Comparison of ENCODE assay signal across 12 cellular contexts in the genomic region with DNA sequence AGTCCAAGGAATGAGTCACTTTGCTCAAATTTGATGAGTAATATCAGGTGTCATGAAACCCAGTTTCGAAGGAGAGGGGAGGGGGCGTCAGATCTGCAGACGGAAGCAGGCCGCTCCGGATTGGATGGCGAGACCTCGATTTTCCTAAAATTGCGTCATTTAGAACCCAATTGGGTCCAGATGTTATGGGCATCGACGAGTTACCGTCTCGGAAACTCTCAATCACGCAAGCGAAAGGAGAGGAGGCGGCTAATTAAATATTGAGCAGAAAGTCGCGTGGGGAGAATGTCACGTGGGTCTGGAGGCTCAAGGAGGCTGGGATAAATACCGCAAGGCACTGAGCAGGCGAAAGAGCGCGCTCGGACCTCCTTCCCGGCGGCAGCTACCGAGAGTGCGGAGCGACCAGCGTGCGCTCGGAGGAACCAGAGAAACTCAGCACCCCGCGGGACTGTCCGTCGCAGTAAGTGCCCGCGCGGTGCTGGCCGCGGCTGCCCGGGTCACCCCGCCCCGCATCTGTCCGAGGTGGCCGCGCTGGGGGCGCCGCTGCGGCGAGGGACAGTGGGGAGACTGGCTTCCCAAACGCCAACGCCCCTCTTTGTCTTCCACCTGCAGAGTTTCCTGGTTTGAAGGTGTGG. TPM values are rescaled to one million over a fixed set of nuclear protein-coding genes. Genes with fewer than 3 reads are reported as not detected.
DNase-seq lines count a peak whose midpoint lies in the region; ATAC-seq, FAIRE-seq and TF ChIP-seq lines count a peak whose summit lies in the region.
"Had no signal": no experiment of that assay in that cellular context is flagged by ENCODE, and none has a peak within 500 bp of the region (broad histone marks: within the 10 kb centered on the region; RNA-seq: fewer than 3 reads in every experiment).

A gene with protein sequence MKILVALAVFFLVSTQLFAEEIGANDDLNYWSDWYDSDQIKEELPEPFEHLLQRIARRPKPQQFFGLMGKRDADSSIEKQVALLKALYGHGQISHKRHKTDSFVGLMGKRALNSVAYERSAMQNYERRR (plus strand): TSS at position 351 of the 635 bp plus-strand sequence. CDS start 527 bp downstream, outside the sequence.

- H3K36me3 ChIP-seq in body of pancreas (replicated peaks in 1 of 2; ENCODE audit: insufficient read depth in 1 of 2, low read depth in 2 of 2) (no peaks in the 10 kb centered on the region), kidney (ENCODE audit: control insufficient read depth in 1 of 2, insufficient read depth in 2 of 2, low read length in 2 of 2) (no peaks in the 10 kb centered on the region), skeletal muscle tissue (ENCODE audit: control insufficient read depth in 3 of 3, insufficient read depth in 3 of 3, low read length in 3 of 3) (no peaks in the 10 kb centered on the region)
- H3K36me3 ChIP-seq: uterus had no signal

- peak; percentile 31 for DNase-seq in NCI-H2227 (lab: John Stamatoyannopoulos, UW; ENCODE audit: unreplicated experiment)
- no peak for DNase-seq in NCI-H2227 treated with DMSO at 0.1 percent for 48 hours (lab: John Stamatoyannopoulos, UW)
- peak in 2 of 4 donors; percentile 8 to 16 for DNase-seq in body of pancreas
- peak; percentile 73 for DNase-seq in kidney
- no peak for DNase-seq in activated effector memory CD4-positive, alpha-beta T cell treated with Interleukin-2 at 50 U/mL for 16 hours
- DNase-seq: effector memory CD8-positive, alpha-beta T cell; NCI-H1694 had no signal

- H3K4me1 ChIP-seq in body of pancreas: peaks cover 22% of the 10 kb centered on the region
- H3K4me1 ChIP-seq in kidney (ENCODE audit: control insufficient read depth in 1 of 2, insufficient read depth in 1 of 2, low read depth in 1 of 2, low read length in 2 of 2): peaks cover 0 to 7% of the 10 kb centered on the region in 2 donors
- peaks cover 0 to 12% (median 5%) of the 10 kb centered on the region in 3 donors for H3K4me1 ChIP-seq in skeletal muscle tissue (ENCODE audit: control insufficient read depth in 3 of 3, insufficient read depth in 3 of 3, low read length in 3 of 3)

- WGBS in body of pancreas, 2 donors: 2 to 7% methylated on average over 33 to 52 of the region's 52 CpGs

- intact Hi-C loops in body of pancreas (cut with DNase I): no loop called here
- intact Hi-C loops in kidney (cut with DNase I): no loop called here

- H3K27ac ChIP-seq in body of pancreas: no peak within 1 kb of the TSS
- no peak within 1 kb of the TSS for H3K27ac ChIP-seq in kidney (ENCODE audit: low read depth in 2 of 2, low read length in 2 of 2)
- H3K27ac ChIP-seq in skeletal muscle tissue (ENCODE audit: low read depth, low read length): no peak within 1 kb of the TSS
- H3K27ac ChIP-seq: uterus had no signal

- H3K9ac ChIP-seq in kidney (ENCODE audit: low read length in 2 of 2) (no peak within 1 kb of the TSS), skeletal muscle tissue (ENCODE audit: low read depth in 1 of 3, low read length in 3 of 3) (no peak within 1 kb of the TSS)

- ATAC-seq in body of pancreas (peak; percentile 38), HG03571 (IDR thresholded peaks at IDR 0.05; ENCODE audit: unreplicated experiment) (no peak), HG02588 (IDR thresholded peaks at IDR 0.05; ENCODE audit: unreplicated experiment) (no peak)
- ATAC-seq: effector memory CD8-positive, alpha-beta T cell had no signal

- no peak for TF ChIP-seq CTCF in body of pancreas (IDR thresholded peaks at IDR 0.05)
- TF ChIP-seq CTCF in kidney (IDR thresholded peaks at IDR 0.05; ENCODE audit: borderline replicate concordance, extremely low read depth, insufficient read depth): no peak

- no peak for TF ChIP-seq POLR2A in body of pancreas (IDR thresholded peaks at IDR 0.05)

- peaks cover 0 to 19% of the 10 kb centered on the region in 2 donors for H3K27me3 ChIP-seq in body of pancreas
- H3K27me3 ChIP-seq in skeletal muscle tissue (ENCODE audit: control insufficient read depth in 3 of 3, insufficient read depth in 3 of 3, low read length in 3 of 3): peaks cover 36 to 42% (median 40%) of the 10 kb centered on the region in 3 donors

- H3K9me3 ChIP-seq in body of pancreas (no peaks in the 10 kb centered on the region), kidney (ENCODE audit: control insufficient read depth in 1 of 2, low read length in 2 of 2) (no peaks in the 10 kb centered on the region), skeletal muscle tissue (ENCODE audit: control insufficient read depth in 3 of 3, low read length in 3 of 3) (no peaks in the 10 kb centered on the region)
- H3K9me3 ChIP-seq: uterus had no signal

- no peak within 1 kb of the TSS for H3K4me3 ChIP-seq in body of pancreas
- H3K4me3 ChIP-seq in kidney (ENCODE audit: low read length in 2 of 2): peak within 1 kb of the TSS; percentile 10 to 32
- H3K4me3 ChIP-seq in skeletal muscle tissue (ENCODE audit: low read length in 3 of 3): peak within 1 kb of the TSS in 2 of 3 donors; percentile 23 to 29
- H3K4me3 ChIP-seq: uterus had no signal

- FAIRE-seq in kidney (lab: Jason Lieb, UNC): no peak

RNA-seq across cellular contexts. Expression of the gene that starts here (rescaled TPM):
- not detected for total RNA-seq in body of pancreas
- 2.0 TPM for total RNA-seq in kidney
- 10.9 TPM for polyA plus RNA-seq in kidney (ENCODE audit: insufficient read depth, low read depth, low replicate concordance)
- 1.6 TPM for total RNA-seq in skeletal muscle tissue
- total RNA-seq: A172 had no signal

Comparison
In these comparisons a context has a peak if more than half of its experiments do, and no peak if none do; other contexts are left out.
1. DNase-seq: peak in NCI-H2227 (single experiment) and kidney (single experiment); none in NCI-H2227 treated with DMSO at 0.1 percent for 48 hours (single experiment) and activated effector memory CD4-positive, alpha-beta T cell treated with Interleukin-2 at 50 U/mL for 16 hours (single experiment).
2. Peak in ATAC-seq in body of pancreas; RNA of the gene not detected or under 1 TPM.
3. H3K4me3 ChIP-seq: peak in kidney (2 of 2) and skeletal muscle tissue (2 of 3); none in body of pancreas (0 of 2).